In the genomic region with DNA sequence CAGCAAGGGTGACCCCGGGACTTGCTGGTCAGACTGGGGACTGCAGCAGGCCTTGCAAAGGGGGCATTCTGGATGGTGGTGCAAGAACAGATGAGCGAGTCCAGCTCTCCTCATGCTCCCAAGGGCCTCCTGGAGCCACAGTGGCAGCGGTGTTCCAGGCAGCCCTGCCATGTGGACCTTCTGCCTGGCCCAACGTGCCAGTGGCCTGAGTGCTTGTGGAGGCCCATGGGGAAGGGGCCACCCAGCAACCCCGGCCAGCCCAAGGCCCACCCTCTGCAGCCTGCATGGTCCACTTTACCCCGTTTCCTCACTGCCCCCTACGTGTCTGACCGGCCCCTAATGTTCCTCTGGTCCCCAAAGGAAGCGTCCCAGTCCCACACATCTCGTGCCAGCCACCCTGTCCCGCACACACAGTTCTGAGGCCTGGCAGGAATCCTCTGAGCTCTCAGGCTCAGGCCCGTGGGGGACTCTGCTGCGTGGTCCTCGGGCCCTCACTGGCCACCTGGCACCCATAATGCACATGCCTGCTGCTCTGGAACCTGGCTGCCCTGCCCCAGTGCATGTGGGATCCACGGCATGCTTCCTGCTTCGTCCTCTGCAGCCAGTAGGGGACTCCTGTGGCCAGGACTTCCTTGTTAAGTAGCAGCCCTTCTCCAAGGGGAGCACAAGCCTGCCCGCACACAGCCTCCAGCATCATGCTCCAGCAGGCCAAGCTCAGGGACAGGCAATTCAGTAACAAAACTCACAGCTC, we compare ENCODE assay signal across 1 cellular context.
TF ChIP-seq lines count a peak whose summit lies in the region.

No MANE protein-coding gene starts in this region.

TF ChIP-seq in K562, 482 proteins besides CTCF, POLR2A, EP300 and RAD21 (continued from another document and continues in another):
- no peak for TF ChIP-seq CHAMP1 (IDR thresholded peaks at IDR 0.05)
- TF ChIP-seq ATF1 (CRISPR knock-in tag; IDR thresholded peaks at IDR 0.05): 0 out of 2 replicates have a peak, but pooled peaks have one; percentile 20
- no peak for TF ChIP-seq ATF1 (tag; IDR thresholded peaks at IDR 0.05)
- TF ChIP-seq, protein P1, sequence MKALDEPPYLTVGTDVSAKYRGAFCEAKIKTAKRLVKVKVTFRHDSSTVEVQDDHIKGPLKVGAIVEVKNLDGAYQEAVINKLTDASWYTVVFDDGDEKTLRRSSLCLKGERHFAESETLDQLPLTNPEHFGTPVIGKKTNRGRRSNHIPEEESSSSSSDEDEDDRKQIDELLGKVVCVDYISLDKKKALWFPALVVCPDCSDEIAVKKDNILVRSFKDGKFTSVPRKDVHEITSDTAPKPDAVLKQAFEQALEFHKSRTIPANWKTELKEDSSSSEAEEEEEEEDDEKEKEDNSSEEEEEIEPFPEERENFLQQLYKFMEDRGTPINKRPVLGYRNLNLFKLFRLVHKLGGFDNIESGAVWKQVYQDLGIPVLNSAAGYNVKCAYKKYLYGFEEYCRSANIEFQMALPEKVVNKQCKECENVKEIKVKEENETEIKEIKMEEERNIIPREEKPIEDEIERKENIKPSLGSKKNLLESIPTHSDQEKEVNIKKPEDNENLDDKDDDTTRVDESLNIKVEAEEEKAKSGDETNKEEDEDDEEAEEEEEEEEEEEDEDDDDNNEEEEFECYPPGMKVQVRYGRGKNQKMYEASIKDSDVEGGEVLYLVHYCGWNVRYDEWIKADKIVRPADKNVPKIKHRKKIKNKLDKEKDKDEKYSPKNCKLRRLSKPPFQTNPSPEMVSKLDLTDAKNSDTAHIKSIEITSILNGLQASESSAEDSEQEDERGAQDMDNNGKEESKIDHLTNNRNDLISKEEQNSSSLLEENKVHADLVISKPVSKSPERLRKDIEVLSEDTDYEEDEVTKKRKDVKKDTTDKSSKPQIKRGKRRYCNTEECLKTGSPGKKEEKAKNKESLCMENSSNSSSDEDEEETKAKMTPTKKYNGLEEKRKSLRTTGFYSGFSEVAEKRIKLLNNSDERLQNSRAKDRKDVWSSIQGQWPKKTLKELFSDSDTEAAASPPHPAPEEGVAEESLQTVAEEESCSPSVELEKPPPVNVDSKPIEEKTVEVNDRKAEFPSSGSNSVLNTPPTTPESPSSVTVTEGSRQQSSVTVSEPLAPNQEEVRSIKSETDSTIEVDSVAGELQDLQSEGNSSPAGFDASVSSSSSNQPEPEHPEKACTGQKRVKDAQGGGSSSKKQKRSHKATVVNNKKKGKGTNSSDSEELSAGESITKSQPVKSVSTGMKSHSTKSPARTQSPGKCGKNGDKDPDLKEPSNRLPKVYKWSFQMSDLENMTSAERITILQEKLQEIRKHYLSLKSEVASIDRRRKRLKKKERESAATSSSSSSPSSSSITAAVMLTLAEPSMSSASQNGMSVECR (CRISPR knock-in tag; IDR thresholded peaks at IDR 0.05): no peak; the same call in 1 of the 2 replicates
- TF ChIP-seq SMAD1 (IDR thresholded peaks at IDR 0.05; ENCODE audit: low read depth, low read length, partially characterized antibody): no peak
- TF ChIP-seq HDAC3 (IDR thresholded peaks at IDR 0.05; ENCODE audit: borderline replicate concordance, partially characterized antibody): no peak
- TF ChIP-seq RUNX1 (IDR thresholded peaks at IDR 0.05; ENCODE audit: low read depth): no peak
- TF ChIP-seq ZNF589 (CRISPR knock-in tag; IDR thresholded peaks at IDR 0.05; ENCODE audit: low read depth): no peak
- no peak for TF ChIP-seq HMG20B (CRISPR knock-in tag; IDR thresholded peaks at IDR 0.05)
- no peak for TF ChIP-seq RERE (CRISPR knock-in tag; IDR thresholded peaks at IDR 0.05; ENCODE audit: borderline replicate concordance)
- no peak for TF ChIP-seq ID3 (CRISPR knock-in tag; IDR thresholded peaks at IDR 0.05)
- TF ChIP-seq ID3 (tag; IDR thresholded peaks at IDR 0.05): peak; percentile 74
- no peak for TF ChIP-seq PCBP1 (IDR thresholded peaks at IDR 0.05; ENCODE audit: low read depth, low read length, poor library complexity, severe bottlenecking)
- no peak for TF ChIP-seq THRAP3 (IDR thresholded peaks at IDR 0.05; ENCODE audit: borderline replicate concordance)
- TF ChIP-seq HINFP (tag; conservative IDR thresholded peaks at IDR 0.05; ENCODE audit: low read depth): no peak
- TF ChIP-seq ELF2 (CRISPR knock-in tag; IDR thresholded peaks at IDR 0.05): peak; percentile 60; the same call in 1 of the 2 replicates
- TF ChIP-seq POLR2G (IDR thresholded peaks at IDR 0.05; ENCODE audit: low read depth, low read length): peak; percentile 85
- TF ChIP-seq, protein P2, sequence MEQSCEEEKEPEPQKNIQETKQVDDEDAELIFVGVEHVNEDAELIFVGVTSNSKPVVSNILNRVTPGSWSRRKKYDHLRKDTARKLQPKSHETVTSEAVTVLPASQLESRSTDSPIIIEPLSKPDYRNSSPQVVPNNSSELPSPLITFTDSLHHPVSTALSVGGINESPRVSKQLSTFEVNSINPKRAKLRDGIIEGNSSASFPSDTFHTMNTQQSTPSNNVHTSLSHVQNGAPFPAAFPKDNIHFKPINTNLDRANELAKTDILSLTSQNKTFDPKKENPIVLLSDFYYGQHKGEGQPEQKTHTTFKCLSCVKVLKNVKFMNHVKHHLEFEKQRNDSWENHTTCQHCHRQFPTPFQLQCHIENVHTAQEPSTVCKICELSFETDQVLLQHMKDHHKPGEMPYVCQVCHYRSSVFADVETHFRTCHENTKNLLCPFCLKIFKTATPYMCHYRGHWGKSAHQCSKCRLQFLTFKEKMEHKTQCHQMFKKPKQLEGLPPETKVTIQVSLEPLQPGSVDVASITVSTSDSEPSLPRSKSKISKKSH (CRISPR knock-in tag; IDR thresholded peaks at IDR 0.05): 0 out of 2 replicates have a peak, but pooled peaks have one; percentile 45
- TF ChIP-seq CCNT2 (IDR thresholded peaks at IDR 0.05; ENCODE audit: borderline replicate concordance, extremely low read depth, insufficient read length, low read depth, low read length): peak; percentile 35
- TF ChIP-seq STAG1 (CRISPR knock-in tag; IDR thresholded peaks at IDR 0.05; ENCODE audit: borderline replicate concordance): peak; percentile 61; the same call in 1 of the 2 replicates
- TF ChIP-seq TAF1 (IDR thresholded peaks at IDR 0.05; ENCODE audit: control insufficient read depth, extremely low read depth, insufficient read depth, low read length, severe bottlenecking): no peak
- no peak for TF ChIP-seq ELF4 (CRISPR knock-in tag; IDR thresholded peaks at IDR 0.05)
- TF ChIP-seq EWSR1 (IDR thresholded peaks at IDR 0.05; ENCODE audit: borderline replicate concordance, low read depth, partially characterized antibody): no peak
- TF ChIP-seq CEBPG (CRISPR knock-in tag; IDR thresholded peaks at IDR 0.05): peak; percentile 42; the same call in 1 of the 2 replicates
- no peak for TF ChIP-seq CEBPG (tag; conservative IDR thresholded peaks at IDR 0.05 in 1 of 2, IDR thresholded peaks at IDR 0.05 in 1 of 2)
- TF ChIP-seq FOXA3 (CRISPR knock-in tag; conservative IDR thresholded peaks at IDR 0.05 in 1 of 2, IDR thresholded peaks at IDR 0.05 in 1 of 2): peak in 1 of 2 experiments; percentile 77; a peak in 1 of 4 replicates
- TF ChIP-seq, protein P3, sequence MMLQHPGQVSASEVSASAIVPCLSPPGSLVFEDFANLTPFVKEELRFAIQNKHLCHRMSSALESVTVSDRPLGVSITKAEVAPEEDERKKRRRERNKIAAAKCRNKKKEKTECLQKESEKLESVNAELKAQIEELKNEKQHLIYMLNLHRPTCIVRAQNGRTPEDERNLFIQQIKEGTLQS (IDR thresholded peaks at IDR 0.05): no peak
- TF ChIP-seq, protein P3 (CRISPR knock-in tag; conservative IDR thresholded peaks at IDR 0.05): no peak
- TF ChIP-seq SMARCA5 (IDR thresholded peaks at IDR 0.05): no peak
- TF ChIP-seq RNF219 (CRISPR knock-in tag; IDR thresholded peaks at IDR 0.05): no peak
- no peak for TF ChIP-seq TOE1 (IDR thresholded peaks at IDR 0.05; ENCODE audit: borderline replicate concordance)
- TF ChIP-seq TOE1 (CRISPR knock-in tag; IDR thresholded peaks at IDR 0.05; ENCODE audit: borderline replicate concordance, low read depth): 0 out of 2 replicates have a peak, but pooled peaks have one; percentile 10
- TF ChIP-seq ILF3 (IDR thresholded peaks at IDR 0.05; ENCODE audit: borderline replicate concordance): peak; percentile 7; the same call in 1 of the 2 replicates
